Comparison of ENCODE assay signal across 26 cellular contexts in genomic region chr15:80594091-80594889, GRCh38.
DNase-seq lines count a peak whose midpoint lies in the region; ATAC-seq, FAIRE-seq and TF ChIP-seq lines count a peak whose summit lies in the region.
"Had no signal": no experiment of that assay in that cellular context is flagged by ENCODE, and none has a peak within 500 bp of the region (broad histone marks: within the 10 kb centered on the region; RNA-seq: fewer than 3 reads in every experiment).

No MANE protein-coding gene starts in this region.

- H2BK5ac ChIP-seq in H9 (ENCODE audit: insufficient read length, low read length) = no peak overlapping the region
- no peak overlapping the region for H2BK5ac ChIP-seq in neuronal stem cell (ENCODE audit: low read length)

- H3K4me2 ChIP-seq in H9 (ENCODE audit: insufficient read depth, insufficient read length, low read length) (no peak overlapping the region), K562 (ENCODE audit: insufficient read depth, low read length) (no peak overlapping the region), neuronal stem cell (ENCODE audit: insufficient read depth, low read length, poor library complexity, severe bottlenecking) (no peak overlapping the region)
- H3K4me2 ChIP-seq: GM23338 had no signal

- H3K56ac ChIP-seq in H9 (ENCODE audit: insufficient read length, low read depth, low read length) = no peak overlapping the region

- in situ Hi-C loops in K562 (cut with MboI) = no loop called here

- no peak overlapping the region for H3K27ac ChIP-seq in H9 (ENCODE audit: insufficient read length, low read depth, low read length)
- H3K27ac ChIP-seq in K562 (ENCODE audit: extremely low read depth, low read depth, low read length) = no peak overlapping the region
- H3K27ac ChIP-seq in neuronal stem cell (replicated peaks; ENCODE audit: low read length) = no peak overlapping the region
- H3K27ac ChIP-seq: 22Rv1, SJSA1 had no signal

- no peaks in the 10 kb centered on the region for H3K27me3 ChIP-seq in H9 (ENCODE audit: insufficient read depth, low read length)
- H3K27me3 ChIP-seq in K562 (ENCODE audit: control insufficient read depth in 2 of 2, insufficient read depth in 2 of 2, low read length in 2 of 2) = peaks cover 5 to 53% of the 10 kb centered on the region in 2 experiments; a peak in 3 of 5 replicates
- H3K27me3 ChIP-seq in neuronal stem cell (ENCODE audit: control insufficient read depth in 3 of 3, insufficient read depth in 3 of 3, low read depth in 1 of 3, low read length in 3 of 3) = no peaks in the 10 kb centered on the region
- H3K27me3 ChIP-seq: SJSA1 had no signal

- no peaks in the 10 kb centered on the region for H3K4me1 ChIP-seq in H9 (ENCODE audit: insufficient read depth, low read length)
- H3K4me1 ChIP-seq in K562 (replicated peaks in 1 of 2; ENCODE audit: control insufficient read depth in 2 of 2, insufficient read depth in 2 of 2, low read length in 2 of 2) = no peaks in the 10 kb centered on the region
- no peaks in the 10 kb centered on the region for H3K4me1 ChIP-seq in neuronal stem cell (ENCODE audit: control insufficient read depth in 2 of 2, insufficient read depth in 1 of 2, low read depth in 1 of 2, low read length in 2 of 2)
- H3K4me1 ChIP-seq: HAP-1 had no signal

- TF ChIP-seq CTCF in H9 (conservative IDR thresholded peaks at IDR 0.05) (no peak), K562 (IDR thresholded peaks at IDR 0.05 in 2 of 3, conservative IDR thresholded peaks at IDR 0.05 in 1 of 3; ENCODE audit: insufficient read depth in 2 of 3, low read depth in 1 of 3, low read length in 3 of 3) (no peak)

- no peak overlapping the region for H2BK20ac ChIP-seq in H9 (ENCODE audit: low read depth, low read length, poor library complexity, severe bottlenecking)

- no peak overlapping the region for H3T11ph ChIP-seq in H9 (ENCODE audit: low read length)

- H4K91ac ChIP-seq in H9 (ENCODE audit: insufficient read length, low read depth, low read length) (no peak overlapping the region), neuronal stem cell (ENCODE audit: low read depth, low read length, poor library complexity) (no peak overlapping the region)

- H2BK120ac ChIP-seq in H9 (ENCODE audit: low read depth, low read length, poor library complexity, severe bottlenecking) = no peak overlapping the region
- no peak overlapping the region for H2BK120ac ChIP-seq in neuronal stem cell (ENCODE audit: low read depth, low read length)

- no TSS peak for BruUV-seq in K562 (replicated peaks; lab: Mats Ljungman, UMichigan)

- H3K23ac ChIP-seq in H9 (ENCODE audit: insufficient read length, low read depth, low read length) (no peak overlapping the region), neuronal stem cell (ENCODE audit: low read depth, low read length, poor library complexity) (no peak overlapping the region)

- H4K20me1 ChIP-seq in H9 (ENCODE audit: control insufficient read depth, insufficient read depth, insufficient read length) = no peaks in the 10 kb centered on the region
- no peaks in the 10 kb centered on the region; the same call in 1 of the 2 replicates for H4K20me1 ChIP-seq in K562 (replicated peaks; ENCODE audit: control insufficient read depth, insufficient read depth, low read length)

- no peaks in the 10 kb centered on the region for H3K4me1 Mint-ChIP-seq in activated naive CD8-positive, alpha-beta T cell treated with anti-CD3 and anti-CD28 coated beads, Interleukin-2, amount 50 U/mL, for 24 hours
- H3K4me1 Mint-ChIP-seq in activated naive CD8-positive, alpha-beta T cell treated with anti-CD3 and anti-CD28 coated beads for 36 hours = peaks cover 4% of the 10 kb centered on the region
- H3K4me1 Mint-ChIP-seq in H9 = peaks cover 5 to 8% of the 10 kb centered on the region in 2 experiments; a peak in 1 of 4 replicates

- H3K9me3 ChIP-seq in H9 (ENCODE audit: control insufficient read depth, low read depth, low read length) (no peaks in the 10 kb centered on the region), K562 (replicated peaks; ENCODE audit: control insufficient read depth, insufficient read depth, low read depth, low read length) (no peaks in the 10 kb centered on the region), neuronal stem cell (replicated peaks in 1 of 2; ENCODE audit: control insufficient read depth in 2 of 2, insufficient read depth in 1 of 2, low read depth in 1 of 2, low read length in 2 of 2) (no peaks in the 10 kb centered on the region)
- H3K9me3 ChIP-seq: HAP-1, SJSA1 had no signal

- intact Hi-C loops in K562 (cut with micrococcal nuclease) = no loop called here

- POLR2A ChIA-PET in K562 (lab: Yijun Ruan, JAX) = interaction anchor here (0.6 to 1.0 kb wide), 2 partner anchors 35 to 52 kb away, joined by 3 read pairs; no protein-coding TSS in a partner anchor

- H3K9me3 Mint-ChIP-seq in activated naive CD8-positive, alpha-beta T cell treated with anti-CD3 and anti-CD28 coated beads, Interleukin-2, amount 50 U/mL, for 24 hours = no peaks in the 10 kb centered on the region
- H3K9me3 Mint-ChIP-seq in activated naive CD8-positive, alpha-beta T cell treated with anti-CD3 and anti-CD28 coated beads for 36 hours = no peaks in the 10 kb centered on the region
- no peaks in the 10 kb centered on the region for H3K9me3 Mint-ChIP-seq in H9
- H3K9me3 Mint-ChIP-seq: CD4-positive, alpha-beta T cell; GM23338 had no signal

- no peaks in the 10 kb centered on the region for H3K27me3 Mint-ChIP-seq in activated naive CD8-positive, alpha-beta T cell treated with anti-CD3 and anti-CD28 coated beads, Interleukin-2, amount 50 U/mL, for 24 hours
- peaks cover 14% of the 10 kb centered on the region for H3K27me3 Mint-ChIP-seq in activated naive CD8-positive, alpha-beta T cell treated with anti-CD3 and anti-CD28 coated beads for 36 hours
- no peaks in the 10 kb centered on the region for H3K27me3 Mint-ChIP-seq in H9 (ENCODE audit: low read depth)
- H3K27me3 Mint-ChIP-seq: CD4-positive, alpha-beta T cell had no signal

- H3K36me3 Mint-ChIP-seq in activated naive CD8-positive, alpha-beta T cell treated with anti-CD3 and anti-CD28 coated beads, Interleukin-2, amount 50 U/mL, for 24 hours (ENCODE audit: low read depth) = no peaks in the 10 kb centered on the region
- H3K36me3 Mint-ChIP-seq in activated naive CD8-positive, alpha-beta T cell treated with anti-CD3 and anti-CD28 coated beads for 36 hours = no peaks in the 10 kb centered on the region
- H3K36me3 Mint-ChIP-seq in H9 (ENCODE audit: insufficient read depth in 1 of 3, low read depth in 3 of 3) = peaks cover 0 to 3% (median 0%) of the 10 kb centered on the region in 3 experiments; a peak in 4 of 7 replicates

- FAIRE-seq in K562 (lab: Jason Lieb, UNC) = no peak
- FAIRE-seq: D721Med, GM18507 had no signal

- H3K79me2 ChIP-seq in H9 (ENCODE audit: insufficient read depth, low read length) (no peaks in the 10 kb centered on the region), K562 (ENCODE audit: control insufficient read depth, insufficient read depth, low read length) (no peaks in the 10 kb centered on the region)

- no peak overlapping the region for H3K18ac ChIP-seq in H9 (ENCODE audit: insufficient read length, low read depth, low read length)
- no peak overlapping the region for H3K18ac ChIP-seq in neuronal stem cell (ENCODE audit: low read length)

- WGBS in H9 (ENCODE audit: extremely low coverage, insufficient read length, low lambda C conversion rate) = no CpG with 5 or more reads among the region's 12 CpGs
- 0% methylated on average over 12 of the region's 12 CpGs for WGBS in K562 (ENCODE audit: insufficient coverage, low coverage, missing lambda C conversion rate)
- no CpG with 5 or more reads among the region's 12 CpGs for WGBS in neuronal stem cell (ENCODE audit: extremely low coverage in 2 of 2, insufficient read length in 2 of 2, insufficient replicate concordance in 1 of 2), 2 donors

- H3K79me1 ChIP-seq in H9 (ENCODE audit: insufficient read depth, low read depth, low read length, poor library complexity, severe bottlenecking) (no peaks in the 10 kb centered on the region), neuronal stem cell (ENCODE audit: low read depth, low read length) (no peaks in the 10 kb centered on the region)

- H3K36me3 ChIP-seq in K562 (ENCODE audit: control insufficient read depth, insufficient read depth, low read length) (no peaks in the 10 kb centered on the region), neuronal stem cell (replicated peaks in 1 of 2; ENCODE audit: control insufficient read depth in 2 of 2, insufficient read depth in 2 of 2, low read length in 2 of 2) (peaks cover 29 to 74% of the 10 kb centered on the region in 2 donors)
- H3K36me3 ChIP-seq: HAP-1, SJSA1 had no signal

- CTCF ChIA-PET in K562 (lab: Yijun Ruan, JAX; ENCODE audit: low intra/inter-chr PET ratio) = no interaction called here

- H2AFZ ChIP-seq in H9 (ENCODE audit: low read length) (no peak overlapping the region), K562 (ENCODE audit: low read depth, low read length) (no peak overlapping the region), neuronal stem cell (ENCODE audit: low read length) (no peak overlapping the region)
- H2AFZ ChIP-seq: GM23338 had no signal

- H4K8ac ChIP-seq in H9 (replicated peaks; ENCODE audit: insufficient read length, low read depth, low read length) (no peak overlapping the region), neuronal stem cell (ENCODE audit: low read depth, low read length) (no peak overlapping the region)

- no peak overlapping the region for H2AK5ac ChIP-seq in H9 (ENCODE audit: insufficient read length, low read length)
- no peak overlapping the region for H2AK5ac ChIP-seq in neuronal stem cell (ENCODE audit: low read depth, low read length)

- no peak for TF ChIP-seq RAD21 in K562 (CRISPR knock-in tag; conservative IDR thresholded peaks at IDR 0.05 in 1 of 2, IDR thresholded peaks at IDR 0.05 in 1 of 2)

- H3K14ac ChIP-seq in H9 (ENCODE audit: insufficient read depth, low read length) (no peak overlapping the region; the same call in 1 of the 2 replicates), neuronal stem cell (ENCODE audit: low read length) (no peak overlapping the region)

- H2BK12ac ChIP-seq in H9 (ENCODE audit: insufficient read length, low read depth, low read length) = no peak overlapping the region
- no peak overlapping the region for H2BK12ac ChIP-seq in neuronal stem cell (ENCODE audit: low read length)

- no peak overlapping the region for H4K5ac ChIP-seq in H9 (ENCODE audit: insufficient read length, low read depth, low read length)

- no peak overlapping the region for H3K27ac Mint-ChIP-seq in activated naive CD8-positive, alpha-beta T cell treated with anti-CD3 and anti-CD28 coated beads, Interleukin-2, amount 50 U/mL, for 24 hours
- no peak overlapping the region for H3K27ac Mint-ChIP-seq in activated naive CD8-positive, alpha-beta T cell treated with anti-CD3 and anti-CD28 coated beads for 36 hours
- peak overlapping the region in 1 of 3 experiments; percentile 40; a peak in 1 of 7 replicates for H3K27ac Mint-ChIP-seq in H9
- H3K27ac Mint-ChIP-seq: CD4-positive, alpha-beta T cell; GM23338; HFFc6 had no signal

- no peaks in the 10 kb centered on the region for H3K23me2 ChIP-seq in H9 (ENCODE audit: insufficient read length, low read depth, low read length, poor library complexity, severe bottlenecking)

- H3K9me1 ChIP-seq in K562 (ENCODE audit: control insufficient read depth, insufficient read depth, low read length) = no peaks in the 10 kb centered on the region

- TF ChIP-seq POLR2A in K562 (conservative IDR thresholded peaks at IDR 0.05) = no peak

- DNase-seq in activated naive CD8-positive, alpha-beta T cell treated with anti-CD3 and anti-CD28 coated beads, Interleukin-2, amount 50 U/mL, for 24 hours = no peak
- no peak for DNase-seq in activated naive CD8-positive, alpha-beta T cell treated with anti-CD3 and anti-CD28 coated beads for 36 hours
- DNase-seq in H9 (peak; percentile 18), K562 (ENCODE audit: extremely low read depth in 1 of 4, low spot score in 3 of 4) (no peak), neuronal stem cell (ENCODE audit: low spot score) (no peak), OCI-M1 (lab: John Stamatoyannopoulos, UW) (no peak)
- DNase-seq: ACHN; CD4-positive, alpha-beta T cell; HFFc6; Kasumi-1; MV-4-11; NCI-H1105; NCI-H1436 treated with DMSO at 0.1 percent for 48 hours; NCI-H187 treated with DMSO at 0.1 percent for 48 hours; NCI-H524 treated with DMSO at 0.1 percent for 48 hours; NCI-H774; PC-3; Right ventricle myocardium superior had no signal

- no peak overlapping the region for H3K4me3 ChIP-seq in K562
- no peak overlapping the region for H3K4me3 ChIP-seq in neuronal stem cell (ENCODE audit: low read length in 2 of 2)
- H3K4me3 ChIP-seq: GM23338, HAP-1, SJSA1 had no signal

- ATAC-seq in activated naive CD8-positive, alpha-beta T cell treated with anti-CD3 and anti-CD28 coated beads, Interleukin-2, amount 50 U/mL, for 24 hours = peak; percentile 26
- no peak for ATAC-seq in K562
- ATAC-seq in GM21529 (IDR thresholded peaks at IDR 0.05; ENCODE audit: unreplicated experiment) = no peak
- no peak for ATAC-seq in HG02970 (IDR thresholded peaks at IDR 0.05; ENCODE audit: low FRiP score, unreplicated experiment)
- ATAC-seq: GM23338, PC-3 had no signal

- no peak for TF ChIP-seq EP300 in K562 (IDR thresholded peaks at IDR 0.05; ENCODE audit: low read length)

- no peak overlapping the region for H3K4me3 Mint-ChIP-seq in activated naive CD8-positive, alpha-beta T cell treated with anti-CD3 and anti-CD28 coated beads, Interleukin-2, amount 50 U/mL, for 24 hours
- H3K4me3 Mint-ChIP-seq in activated naive CD8-positive, alpha-beta T cell treated with anti-CD3 and anti-CD28 coated beads for 36 hours = no peak overlapping the region
- H3K4me3 Mint-ChIP-seq in H9 = no peak overlapping the region
- H3K4me3 Mint-ChIP-seq: CD4-positive, alpha-beta T cell; GM23338; HFFc6 had no signal

- H3K4ac ChIP-seq in H9 (ENCODE audit: low read depth, low read length) = no peak overlapping the region
- H3K4ac ChIP-seq in neuronal stem cell (ENCODE audit: low read length) = no peak overlapping the region

- H3K9ac ChIP-seq in H9 (ENCODE audit: extremely low read depth, insufficient read length, low read length) (no peak overlapping the region), K562 (ENCODE audit: insufficient read depth in 1 of 2, low read depth in 2 of 2, low read length in 2 of 2) (no peak overlapping the region), neuronal stem cell (ENCODE audit: low read depth, low read length, poor library complexity) (peak overlapping the region; percentile 24)

- H2BK15ac ChIP-seq in H9 (ENCODE audit: low read depth, low read length) (no peak overlapping the region), neuronal stem cell (ENCODE audit: low read length) (no peak overlapping the region)
